Comparison of ENCODE assay signal across 23 cellular contexts in genomic region chr2:2272841-2273240, GRCh38. TPM values are rescaled to one million over a fixed set of nuclear protein-coding genes. Genes with fewer than 3 reads are reported as not detected.
"Had no signal": no experiment of that assay in that cellular context is flagged by ENCODE, and none has a peak within 500 bp of the region (broad histone marks: within the 10 kb centered on the region; RNA-seq: fewer than 3 reads in every experiment).

No MANE protein-coding gene starts in this region.

- H3K9me3 ChIP-seq: SK-N-SH had no signal

- H3K4me3 Mint-ChIP-seq: IgD-negative memory B cell had no signal

- H3K4me1 Mint-ChIP-seq: IgD-negative memory B cell had no signal

- DNase-seq: Kasumi-1, MM.1S, NCI-H1092 treated with DMSO at 0.1 percent for 48 hours, NCI-H1436, NCI-H187, NCI-H2029, NCI-H2081 treated with DMSO at 0.1 percent for 48 hours, NCI-H2171, NCI-H226, NCI-H446, NCI-H510A, NCI-H524 treated with DMSO at 0.1 percent for 48 hours, NCI-H69, NCI-H774, Right ventricle myocardium superior, RPMI8226, SIG-M5, SK-N-SH had no signal

- H3K27me3 Mint-ChIP-seq: IgD-negative memory B cell had no signal

- ATAC-seq: K562 had no signal

- H3K9ac ChIP-seq: KMS-11 had no signal

- H3K27ac ChIP-seq: HL-60, KMS-11 had no signal

- H3K4me2 ChIP-seq: KMS-11 had no signal

- H3K4me3 ChIP-seq: K562 had no signal

- H3K36me3 Mint-ChIP-seq: IgD-negative memory B cell had no signal

RNA-seq across cellular contexts. Expression of gene MYT1L, which starts 58.2 kb away (rescaled TPM):
- total RNA-seq: K562, M059J, Right ventricle myocardium superior had no signal
- polyA plus RNA-seq: IgD-negative memory B cell, K562 had no signal
